ENCODE assay signal across 17 cellular contexts in genomic region chr6:130367767-130368166, GRCh38. TPM values are rescaled to one million over a fixed set of nuclear protein-coding genes. Genes with fewer than 3 reads are reported as not detected.
DNase-seq lines count a peak whose midpoint lies in the region; ATAC-seq, FAIRE-seq and TF ChIP-seq lines count a peak whose summit lies in the region.
"Had no signal": no experiment of that assay in that cellular context is flagged by ENCODE, and none has a peak within 500 bp of the region (broad histone marks: within the 10 kb centered on the region; RNA-seq: fewer than 3 reads in every experiment).

No MANE protein-coding gene starts in this region.

- H3K27me3 Mint-ChIP-seq in astrocyte (ENCODE audit: low read depth, unreplicated experiment) = peaks cover 2% of the 10 kb centered on the region
- H3K27me3 Mint-ChIP-seq in type B pancreatic cell = peaks cover 58% of the 10 kb centered on the region

- H2AFZ ChIP-seq in SK-N-SH (ENCODE audit: low read depth) (no peak overlapping the region), astrocyte (ENCODE audit: low read depth, low read length) (no peak overlapping the region), hepatocyte (no peak overlapping the region)

- peaks cover 0 to 13% of the 10 kb centered on the region in 2 experiments; a peak in 2 of 4 replicates for H3K4me1 ChIP-seq in SK-N-SH (ENCODE audit: control insufficient read depth in 1 of 2, insufficient read depth in 2 of 2, low read depth in 1 of 2, low read length in 1 of 2)
- peaks cover 16% of the 10 kb centered on the region for H3K4me1 ChIP-seq in astrocyte (ENCODE audit: insufficient read depth, low read length)
- peaks cover 16% of the 10 kb centered on the region for H3K4me1 ChIP-seq in hepatocyte (ENCODE audit: insufficient read depth)

- peaks cover 90% of the 10 kb centered on the region for H3K79me2 ChIP-seq in SK-N-SH (ENCODE audit: insufficient read depth)
- peaks cover 74% of the 10 kb centered on the region for H3K79me2 ChIP-seq in astrocyte (ENCODE audit: insufficient read depth, low read length)
- peaks cover 61% of the 10 kb centered on the region for H3K79me2 ChIP-seq in hepatocyte

- H3K9ac ChIP-seq in SK-N-SH (peak overlapping the region; percentile 94), astrocyte (ENCODE audit: low read length) (peak overlapping the region; percentile 87)
- H3K9ac ChIP-seq: KMS-11 had no signal

- no peaks in the 10 kb centered on the region for H3K9me3 ChIP-seq in SK-N-SH
- no peaks in the 10 kb centered on the region for H3K9me3 ChIP-seq in astrocyte (ENCODE audit: insufficient read depth, low read depth, low read length)
- no peaks in the 10 kb centered on the region for H3K9me3 ChIP-seq in hepatocyte (ENCODE audit: low read depth)

- H3K4me1 Mint-ChIP-seq in astrocyte (ENCODE audit: low read depth, unreplicated experiment) (peaks cover 2% of the 10 kb centered on the region), type B pancreatic cell (ENCODE audit: unreplicated experiment) (peaks cover 10% of the 10 kb centered on the region)

- no peak overlapping the region for H3K27ac Mint-ChIP-seq in astrocyte (ENCODE audit: unreplicated experiment)
- no peak overlapping the region for H3K27ac Mint-ChIP-seq in type B pancreatic cell
- H3K27ac Mint-ChIP-seq: activated naive CD8-positive, alpha-beta T cell treated with anti-CD3 and anti-CD28 coated beads, Interleukin-2, amount 10 ng/mL, durations not matched to agents 7 days and 5 days had no signal

- H3K4me2 ChIP-seq in SK-N-SH (peak overlapping the region; percentile 87), astrocyte (ENCODE audit: low read length) (peak overlapping the region; percentile 84), hepatocyte (peak overlapping the region; percentile 91)
- H3K4me2 ChIP-seq: KMS-11 had no signal

- ATAC-seq in SK-N-SH treated with all-trans-retinoic acid at 6 μM for 48 hours (no peak), GM21786 (IDR thresholded peaks at IDR 0.05; ENCODE audit: unreplicated experiment) (no peak)
- ATAC-seq: stimulated activated naive CD8-positive, alpha-beta T cell treated with anti-CD3 and anti-CD28 coated beads, Interleukin-15, Interleukin-2, amounts not matched to agents 100 U/mL and 50 U/mL, for 24 hours had no signal

- FAIRE-seq in astrocyte (lab: Jason Lieb, UNC) = no peak
- FAIRE-seq: small intestine had no signal

- peak overlapping the region in 1 of 2 experiments; percentile 88; a peak in 1 of 4 replicates for H3K27ac ChIP-seq in SK-N-SH (ENCODE audit: low read depth in 2 of 2, low read length in 1 of 2)
- H3K27ac ChIP-seq in astrocyte (ENCODE audit: low read depth, low read length) = peak overlapping the region; percentile 24
- peak overlapping the region; percentile 18 for H3K27ac ChIP-seq in hepatocyte
- H3K27ac ChIP-seq: KMS-11, RWPE1 had no signal

- peaks cover 3% of the 10 kb centered on the region for H3K9me3 Mint-ChIP-seq in astrocyte (ENCODE audit: unreplicated experiment)
- peaks cover 4% of the 10 kb centered on the region for H3K9me3 Mint-ChIP-seq in type B pancreatic cell
- H3K9me3 Mint-ChIP-seq: activated naive CD8-positive, alpha-beta T cell treated with anti-CD3 and anti-CD28 coated beads, Interleukin-2, amount 10 ng/mL, durations not matched to agents 7 days and 5 days had no signal

- TF ChIP-seq RAD21 in SK-N-SH (IDR thresholded peaks at IDR 0.05; ENCODE audit: low read length) = no peak

- H3K36me3 ChIP-seq in SK-N-SH (replicated peaks in 1 of 2; ENCODE audit: control insufficient read depth in 1 of 2, insufficient read depth in 2 of 2, low read length in 1 of 2) (peaks cover 0 to 11% of the 10 kb centered on the region in 2 experiments), astrocyte (ENCODE audit: insufficient read depth, low read length) (peaks cover 2% of the 10 kb centered on the region), hepatocyte (replicated peaks; ENCODE audit: insufficient read depth, low read depth) (no peaks in the 10 kb centered on the region)

- peaks cover 31% of the 10 kb centered on the region for H4K20me1 ChIP-seq in SK-N-SH (ENCODE audit: insufficient read depth)
- H4K20me1 ChIP-seq in astrocyte (ENCODE audit: insufficient read depth, low read length) = peaks cover 40% of the 10 kb centered on the region
- no peaks in the 10 kb centered on the region for H4K20me1 ChIP-seq in hepatocyte (ENCODE audit: insufficient read depth, poor library complexity, severe bottlenecking)

- TF ChIP-seq CTCF in SK-N-SH (IDR thresholded peaks at IDR 0.05) (no peak), astrocyte (IDR thresholded peaks at IDR 0.05; ENCODE audit: insufficient read depth, low read depth, low read length) (no peak), hepatocyte (IDR thresholded peaks at IDR 0.05; ENCODE audit: poor library complexity) (no peak), type B pancreatic cell (conservative IDR thresholded peaks at IDR 0.05) (no peak)

- H3K9me2 ChIP-seq in SK-N-SH = no peaks in the 10 kb centered on the region
- no peaks in the 10 kb centered on the region for H3K9me2 ChIP-seq in hepatocyte (replicated peaks; ENCODE audit: insufficient read depth)

- H3K27me3 ChIP-seq in SK-N-SH (ENCODE audit: insufficient read depth) = no peaks in the 10 kb centered on the region
- H3K27me3 ChIP-seq in astrocyte (ENCODE audit: insufficient read depth, low read length) = no peaks in the 10 kb centered on the region
- peaks cover 5% of the 10 kb centered on the region for H3K27me3 ChIP-seq in hepatocyte

- peak overlapping the region; percentile 93 for H3K4me3 Mint-ChIP-seq in astrocyte (ENCODE audit: unreplicated experiment)
- peak overlapping the region; percentile 90 for H3K4me3 Mint-ChIP-seq in type B pancreatic cell

- POLR2A ChIA-PET in SK-N-SH (lab: Yijun Ruan, JAX) = no interaction called here

- peaks cover 3% of the 10 kb centered on the region for H3F3A ChIP-seq in SK-N-SH (replicated peaks; ENCODE audit: insufficient read depth)

- no peak for DNase-seq in SK-N-SH
- DNase-seq in astrocyte (ENCODE audit: low read depth) = no peak
- DNase-seq in hepatocyte (ENCODE audit: low spot score) = no peak
- no peak for DNase-seq in type B pancreatic cell (ENCODE audit: extremely low spot score, unreplicated experiment)
- no peak for DNase-seq in superior temporal gyrus (ENCODE audit: extremely low spot score)
- no peak for DNase-seq in GOT3 (lab: John Stamatoyannopoulos, UW)
- DNase-seq: activated CD4-positive, alpha-beta T cell treated with anti-CD3 and anti-CD28 coated beads for 48 hours; activated naive CD8-positive, alpha-beta T cell treated with anti-CD3 and anti-CD28 coated beads, Interleukin-2, amount 10 ng/mL, durations not matched to agents 7 days and 5 days; NCI-H1694 treated with DMSO at 0.1 percent for 48 hours; occipital lobe; small intestine; stimulated activated naive CD8-positive, alpha-beta T cell treated with anti-CD3 and anti-CD28 coated beads, Interleukin-15, Interleukin-2, amounts not matched to agents 100 U/mL and 50 U/mL, for 24 hours had no signal

- 17% methylated on average over 1 of the region's 1 CpG for WGBS in SK-N-SH (ENCODE audit: low lambda C conversion rate)
- 50% methylated on average over 1 of the region's 1 CpG for WGBS in hepatocyte (ENCODE audit: low lambda C conversion rate, missing lambda C conversion rate)

- peak overlapping the region; percentile 73 to 81; a peak in 3 of 4 replicates for H3K4me3 ChIP-seq in SK-N-SH (ENCODE audit: low read depth in 2 of 2, low read length in 1 of 2)
- peak overlapping the region; percentile 90 for H3K4me3 ChIP-seq in astrocyte (ENCODE audit: insufficient read depth, low read depth, low read length)
- peak overlapping the region; percentile 92 for H3K4me3 ChIP-seq in hepatocyte
- H3K4me3 ChIP-seq: lung had no signal

- CTCF ChIA-PET in SK-N-SH (lab: Yijun Ruan, JAX) = no interaction called here

- no peaks in the 10 kb centered on the region for H3K36me3 Mint-ChIP-seq in astrocyte (ENCODE audit: low read depth, unreplicated experiment)
- H3K36me3 Mint-ChIP-seq in type B pancreatic cell = no peaks in the 10 kb centered on the region
- H3K36me3 Mint-ChIP-seq: activated naive CD8-positive, alpha-beta T cell treated with anti-CD3 and anti-CD28 coated beads, Interleukin-2, amount 10 ng/mL, durations not matched to agents 7 days and 5 days had no signal

- TF ChIP-seq EP300 in SK-N-SH (IDR thresholded peaks at IDR 0.05; ENCODE audit: borderline replicate concordance in 1 of 2, low read depth in 1 of 2, low read length in 1 of 2) = no peak

TF ChIP-seq in SK-N-SH, 30 proteins besides CTCF, POLR2A, EP300 and RAD21 (continues in another document):
- TF ChIP-seq FOXM1 (IDR thresholded peaks at IDR 0.05; ENCODE audit: low read depth) (no peak), USF1 (IDR thresholded peaks at IDR 0.05; ENCODE audit: borderline replicate concordance, low read depth) (no peak), TAF1 (IDR thresholded peaks at IDR 0.05; ENCODE audit: borderline replicate concordance, low read depth, low read length) (no peak), TCF12 (IDR thresholded peaks at IDR 0.05) (no peak), FOXJ3 (CRISPR knock-in tag; IDR thresholded peaks at IDR 0.05) (no peak)

TF ChIP-seq in SK-N-SH treated with all-trans-retinoic acid at 6 μM for 48 hours, 23 proteins besides CTCF, POLR2A, EP300 and RAD21 (continues in another document):
- TF ChIP-seq ZFP3 (CRISPR knock-in tag; IDR thresholded peaks at IDR 0.05) = no peak
- TF ChIP-seq ZFP30 (CRISPR knock-in tag; IDR thresholded peaks at IDR 0.05) = no peak
- TF ChIP-seq CREB5 (CRISPR knock-in tag; IDR thresholded peaks at IDR 0.05; ENCODE audit: low read depth) = no peak
- TF ChIP-seq ZNF565 (CRISPR knock-in tag; conservative IDR thresholded peaks at IDR 0.05; ENCODE audit: low read depth) = no peak

RNA-seq across cellular contexts. Expression of gene TMEM200A, which starts 1.9 kb away (rescaled TPM):
- polyA plus RNA-seq in SK-N-SH (2012; rRNA removed) (32.6 and 36.0 TPM in 2 replicates), hepatocyte (19.2 and 23.0 TPM in 2 replicates)
- polyA plus RNA-seq in SK-N-SH (2012; cell fraction: cytosol; rRNA removed) = 55.0 and 59.3 TPM in 2 replicates
- 16.4 and 26.1 TPM in 2 replicates for polyA plus RNA-seq in SK-N-SH (2012; cell fraction: nucleus; rRNA removed)
- total RNA-seq in astrocyte (14.9 and 17.3 TPM in 2 replicates), hepatocyte (28.5 and 32.9 TPM in 2 replicates), type B pancreatic cell (ENCODE audit: low replicate concordance) (18.4 and 19.2 TPM in 2 replicates)
